In the genomic region with DNA sequence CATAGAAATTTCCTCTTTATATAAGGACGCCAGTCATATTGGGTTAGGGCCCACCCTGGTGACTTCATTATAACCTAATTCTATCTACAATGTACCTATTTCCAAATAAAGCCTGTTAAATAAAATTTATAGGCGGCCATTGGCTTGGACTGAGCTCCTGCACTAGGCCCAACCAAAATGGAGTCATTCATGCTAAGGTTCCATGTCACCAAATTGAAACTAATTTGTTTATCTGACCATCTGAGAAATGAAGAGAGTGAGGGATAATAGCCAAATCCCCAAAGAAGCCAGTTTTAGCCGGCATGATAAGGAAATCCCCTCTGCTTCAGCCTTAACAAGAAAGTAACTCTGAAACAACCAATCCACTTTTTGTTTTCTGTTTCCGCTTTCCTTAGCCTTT, we compare ENCODE assay signal across 3 cellular contexts.
A peak's percentile ranks its signal among the peaks of the same experiment; 100 is the strongest.
TF ChIP-seq lines count a peak whose summit lies in the region.

No MANE protein-coding gene starts in this region.

TF ChIP-seq in GM23338, 12 proteins besides CTCF, POLR2A, EP300 and RAD21:
- TF ChIP-seq, protein P1, sequence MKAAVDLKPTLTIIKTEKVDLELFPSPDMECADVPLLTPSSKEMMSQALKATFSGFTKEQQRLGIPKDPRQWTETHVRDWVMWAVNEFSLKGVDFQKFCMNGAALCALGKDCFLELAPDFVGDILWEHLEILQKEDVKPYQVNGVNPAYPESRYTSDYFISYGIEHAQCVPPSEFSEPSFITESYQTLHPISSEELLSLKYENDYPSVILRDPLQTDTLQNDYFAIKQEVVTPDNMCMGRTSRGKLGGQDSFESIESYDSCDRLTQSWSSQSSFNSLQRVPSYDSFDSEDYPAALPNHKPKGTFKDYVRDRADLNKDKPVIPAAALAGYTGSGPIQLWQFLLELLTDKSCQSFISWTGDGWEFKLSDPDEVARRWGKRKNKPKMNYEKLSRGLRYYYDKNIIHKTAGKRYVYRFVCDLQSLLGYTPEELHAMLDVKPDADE (IDR thresholded peaks at IDR 0.05), result no peak
- TF ChIP-seq, protein P2, sequence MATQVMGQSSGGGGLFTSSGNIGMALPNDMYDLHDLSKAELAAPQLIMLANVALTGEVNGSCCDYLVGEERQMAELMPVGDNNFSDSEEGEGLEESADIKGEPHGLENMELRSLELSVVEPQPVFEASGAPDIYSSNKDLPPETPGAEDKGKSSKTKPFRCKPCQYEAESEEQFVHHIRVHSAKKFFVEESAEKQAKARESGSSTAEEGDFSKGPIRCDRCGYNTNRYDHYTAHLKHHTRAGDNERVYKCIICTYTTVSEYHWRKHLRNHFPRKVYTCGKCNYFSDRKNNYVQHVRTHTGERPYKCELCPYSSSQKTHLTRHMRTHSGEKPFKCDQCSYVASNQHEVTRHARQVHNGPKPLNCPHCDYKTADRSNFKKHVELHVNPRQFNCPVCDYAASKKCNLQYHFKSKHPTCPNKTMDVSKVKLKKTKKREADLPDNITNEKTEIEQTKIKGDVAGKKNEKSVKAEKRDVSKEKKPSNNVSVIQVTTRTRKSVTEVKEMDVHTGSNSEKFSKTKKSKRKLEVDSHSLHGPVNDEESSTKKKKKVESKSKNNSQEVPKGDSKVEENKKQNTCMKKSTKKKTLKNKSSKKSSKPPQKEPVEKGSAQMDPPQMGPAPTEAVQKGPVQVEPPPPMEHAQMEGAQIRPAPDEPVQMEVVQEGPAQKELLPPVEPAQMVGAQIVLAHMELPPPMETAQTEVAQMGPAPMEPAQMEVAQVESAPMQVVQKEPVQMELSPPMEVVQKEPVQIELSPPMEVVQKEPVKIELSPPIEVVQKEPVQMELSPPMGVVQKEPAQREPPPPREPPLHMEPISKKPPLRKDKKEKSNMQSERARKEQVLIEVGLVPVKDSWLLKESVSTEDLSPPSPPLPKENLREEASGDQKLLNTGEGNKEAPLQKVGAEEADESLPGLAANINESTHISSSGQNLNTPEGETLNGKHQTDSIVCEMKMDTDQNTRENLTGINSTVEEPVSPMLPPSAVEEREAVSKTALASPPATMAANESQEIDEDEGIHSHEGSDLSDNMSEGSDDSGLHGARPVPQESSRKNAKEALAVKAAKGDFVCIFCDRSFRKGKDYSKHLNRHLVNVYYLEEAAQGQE (IDR thresholded peaks at IDR 0.05; ENCODE audit: unreplicated experiment), result no peak

TF ChIP-seq in GM12878, 131 proteins besides CTCF, POLR2A, EP300 and RAD21:
- TF ChIP-seq, protein P3, sequence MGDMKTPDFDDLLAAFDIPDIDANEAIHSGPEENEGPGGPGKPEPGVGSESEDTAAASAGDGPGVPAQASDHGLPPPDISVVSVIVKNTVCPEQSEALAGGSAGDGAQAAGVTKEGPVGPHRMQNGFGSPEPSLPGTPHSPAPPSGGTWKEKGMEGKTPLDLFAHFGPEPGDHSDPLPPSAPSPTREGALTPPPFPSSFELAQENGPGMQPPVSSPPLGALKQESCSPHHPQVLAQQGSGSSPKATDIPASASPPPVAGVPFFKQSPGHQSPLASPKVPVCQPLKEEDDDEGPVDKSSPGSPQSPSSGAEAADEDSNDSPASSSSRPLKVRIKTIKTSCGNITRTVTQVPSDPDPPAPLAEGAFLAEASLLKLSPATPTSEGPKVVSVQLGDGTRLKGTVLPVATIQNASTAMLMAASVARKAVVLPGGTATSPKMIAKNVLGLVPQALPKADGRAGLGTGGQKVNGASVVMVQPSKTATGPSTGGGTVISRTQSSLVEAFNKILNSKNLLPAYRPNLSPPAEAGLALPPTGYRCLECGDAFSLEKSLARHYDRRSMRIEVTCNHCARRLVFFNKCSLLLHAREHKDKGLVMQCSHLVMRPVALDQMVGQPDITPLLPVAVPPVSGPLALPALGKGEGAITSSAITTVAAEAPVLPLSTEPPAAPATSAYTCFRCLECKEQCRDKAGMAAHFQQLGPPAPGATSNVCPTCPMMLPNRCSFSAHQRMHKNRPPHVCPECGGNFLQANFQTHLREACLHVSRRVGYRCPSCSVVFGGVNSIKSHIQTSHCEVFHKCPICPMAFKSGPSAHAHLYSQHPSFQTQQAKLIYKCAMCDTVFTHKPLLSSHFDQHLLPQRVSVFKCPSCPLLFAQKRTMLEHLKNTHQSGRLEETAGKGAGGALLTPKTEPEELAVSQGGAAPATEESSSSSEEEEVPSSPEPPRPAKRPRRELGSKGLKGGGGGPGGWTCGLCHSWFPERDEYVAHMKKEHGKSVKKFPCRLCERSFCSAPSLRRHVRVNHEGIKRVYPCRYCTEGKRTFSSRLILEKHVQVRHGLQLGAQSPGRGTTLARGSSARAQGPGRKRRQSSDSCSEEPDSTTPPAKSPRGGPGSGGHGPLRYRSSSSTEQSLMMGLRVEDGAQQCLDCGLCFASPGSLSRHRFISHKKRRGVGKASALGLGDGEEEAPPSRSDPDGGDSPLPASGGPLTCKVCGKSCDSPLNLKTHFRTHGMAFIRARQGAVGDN (IDR thresholded peaks at IDR 0.05), result peak; percentile 46; the same call in 1 of the 2 replicates
- TF ChIP-seq NBN (IDR thresholded peaks at IDR 0.05) (no peak), TCF3 (IDR thresholded peaks at IDR 0.05; ENCODE audit: borderline replicate concordance, insufficient read depth, low read depth, low read length) (no peak), NRF1 (conservative IDR thresholded peaks at IDR 0.05; ENCODE audit: low read depth, low read length) (no peak), ZSCAN29 (IDR thresholded peaks at IDR 0.05) (no peak), ZNF207 (IDR thresholded peaks at IDR 0.05; ENCODE audit: borderline replicate concordance) (no peak), CHD2 (IDR thresholded peaks at IDR 0.05; ENCODE audit: borderline replicate concordance, low read depth, low read length) (no peak), RAD51 (IDR thresholded peaks at IDR 0.05) (no peak)

TF ChIP-seq in endothelial cell of umbilical vein, 7 proteins besides CTCF, POLR2A, EP300 and RAD21:
- TF ChIP-seq EZH2 (IDR thresholded peaks at IDR 0.05; ENCODE audit: borderline replicate concordance, low read depth, low read length, severe bottlenecking) (no peak), JUN (IDR thresholded peaks at IDR 0.05; ENCODE audit: borderline replicate concordance, insufficient read depth, insufficient read length, low read depth) (no peak)
- TF ChIP-seq, protein P4, sequence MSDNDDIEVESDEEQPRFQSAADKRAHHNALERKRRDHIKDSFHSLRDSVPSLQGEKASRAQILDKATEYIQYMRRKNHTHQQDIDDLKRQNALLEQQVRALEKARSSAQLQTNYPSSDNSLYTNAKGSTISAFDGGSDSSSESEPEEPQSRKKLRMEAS (IDR thresholded peaks at IDR 0.05; ENCODE audit: insufficient read depth, insufficient read length), result no peak
